ENCODE assay signal across 2 cellular contexts in the genomic region with DNA sequence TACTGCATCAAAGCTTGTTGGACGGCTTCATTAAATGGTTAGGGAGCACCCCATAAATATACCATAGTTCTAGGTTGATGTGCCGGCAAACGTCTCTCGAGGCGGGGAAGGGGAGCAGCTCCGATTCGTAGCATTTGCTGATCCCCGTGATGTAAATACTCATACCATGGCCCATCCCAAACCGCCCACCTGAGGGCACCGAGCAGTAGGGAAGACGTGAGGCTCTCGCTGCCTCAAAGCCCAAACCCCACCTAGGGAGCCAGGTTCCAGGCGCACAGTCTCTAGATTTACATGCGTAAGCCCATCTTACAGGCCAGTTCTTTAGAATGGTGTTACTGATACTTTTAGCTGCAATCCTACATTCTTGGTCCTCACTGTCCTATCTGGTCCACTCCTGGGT.
TF ChIP-seq lines count a peak whose summit lies in the region.

No MANE protein-coding gene starts in this region.

TF ChIP-seq in H1, 55 proteins besides CTCF, POLR2A, EP300 and RAD21 (continued from another document):
- TF ChIP-seq RNF2 (IDR thresholded peaks at IDR 0.05; ENCODE audit: borderline replicate concordance, low read depth, low read length, missing control alignments, poor library complexity, severe bottlenecking) (no peak), RFX5 (IDR thresholded peaks at IDR 0.05; ENCODE audit: borderline replicate concordance, low read depth, low read length) (no peak), CREB1 (IDR thresholded peaks at IDR 0.05) (no peak), KDM5A (IDR thresholded peaks at IDR 0.05; ENCODE audit: low read length) (no peak), SIX5 (IDR thresholded peaks at IDR 0.05; ENCODE audit: low read depth, low read length) (no peak), MAX (IDR thresholded peaks at IDR 0.05) (no peak), SIRT6 (IDR thresholded peaks at IDR 0.05; ENCODE audit: low read length) (no peak), FOSL1 (IDR thresholded peaks at IDR 0.05; ENCODE audit: insufficient read depth, low read depth, low read length) (no peak), SIN3A (conservative IDR thresholded peaks at IDR 0.05 in 1 of 2, IDR thresholded peaks at IDR 0.05 in 1 of 2; ENCODE audit: low read depth in 1 of 2, low read length in 2 of 2) (no peak)

TF ChIP-seq in neural cell, 6 proteins besides CTCF, POLR2A, EP300 and RAD21 (continued from another document):
- TF ChIP-seq, protein P1, sequence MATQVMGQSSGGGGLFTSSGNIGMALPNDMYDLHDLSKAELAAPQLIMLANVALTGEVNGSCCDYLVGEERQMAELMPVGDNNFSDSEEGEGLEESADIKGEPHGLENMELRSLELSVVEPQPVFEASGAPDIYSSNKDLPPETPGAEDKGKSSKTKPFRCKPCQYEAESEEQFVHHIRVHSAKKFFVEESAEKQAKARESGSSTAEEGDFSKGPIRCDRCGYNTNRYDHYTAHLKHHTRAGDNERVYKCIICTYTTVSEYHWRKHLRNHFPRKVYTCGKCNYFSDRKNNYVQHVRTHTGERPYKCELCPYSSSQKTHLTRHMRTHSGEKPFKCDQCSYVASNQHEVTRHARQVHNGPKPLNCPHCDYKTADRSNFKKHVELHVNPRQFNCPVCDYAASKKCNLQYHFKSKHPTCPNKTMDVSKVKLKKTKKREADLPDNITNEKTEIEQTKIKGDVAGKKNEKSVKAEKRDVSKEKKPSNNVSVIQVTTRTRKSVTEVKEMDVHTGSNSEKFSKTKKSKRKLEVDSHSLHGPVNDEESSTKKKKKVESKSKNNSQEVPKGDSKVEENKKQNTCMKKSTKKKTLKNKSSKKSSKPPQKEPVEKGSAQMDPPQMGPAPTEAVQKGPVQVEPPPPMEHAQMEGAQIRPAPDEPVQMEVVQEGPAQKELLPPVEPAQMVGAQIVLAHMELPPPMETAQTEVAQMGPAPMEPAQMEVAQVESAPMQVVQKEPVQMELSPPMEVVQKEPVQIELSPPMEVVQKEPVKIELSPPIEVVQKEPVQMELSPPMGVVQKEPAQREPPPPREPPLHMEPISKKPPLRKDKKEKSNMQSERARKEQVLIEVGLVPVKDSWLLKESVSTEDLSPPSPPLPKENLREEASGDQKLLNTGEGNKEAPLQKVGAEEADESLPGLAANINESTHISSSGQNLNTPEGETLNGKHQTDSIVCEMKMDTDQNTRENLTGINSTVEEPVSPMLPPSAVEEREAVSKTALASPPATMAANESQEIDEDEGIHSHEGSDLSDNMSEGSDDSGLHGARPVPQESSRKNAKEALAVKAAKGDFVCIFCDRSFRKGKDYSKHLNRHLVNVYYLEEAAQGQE (IDR thresholded peaks at IDR 0.05; ENCODE audit: borderline replicate concordance): no peak
- TF ChIP-seq MXI1 (conservative IDR thresholded peaks at IDR 0.05; ENCODE audit: poor library complexity, severe bottlenecking): no peak
- TF ChIP-seq SMC3 (conservative IDR thresholded peaks at IDR 0.05; ENCODE audit: poor library complexity): no peak
